20 cellular contexts compared by ENCODE assay signal in the genomic region with DNA sequence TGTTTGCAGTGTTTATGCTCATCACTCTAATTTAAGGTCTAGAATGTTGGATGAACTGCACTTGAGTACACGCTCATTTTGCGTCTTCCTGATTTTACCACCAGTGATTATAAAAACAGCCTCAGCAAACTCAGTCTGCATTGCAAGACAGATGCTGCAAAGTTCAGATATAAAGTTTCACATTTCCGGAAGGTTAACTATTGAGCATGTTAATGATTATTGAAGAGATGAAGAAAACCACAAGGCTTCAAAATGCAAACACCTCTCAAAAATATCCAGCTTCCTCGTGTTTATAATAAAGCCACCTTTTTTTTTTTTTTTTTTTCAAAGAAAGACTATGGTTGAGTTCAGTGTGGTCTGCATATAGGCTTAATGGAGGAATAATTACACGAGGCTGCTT.
"Had no signal": no experiment of that assay in that cellular context is flagged by ENCODE, and none has a peak within 500 bp of the region (broad histone marks: within the 10 kb centered on the region; RNA-seq: fewer than 3 reads in every experiment).

No MANE protein-coding gene starts in this region.

- H3K27ac Mint-ChIP-seq: activated naive CD4-positive, alpha-beta T cell treated with anti-CD3 and anti-CD28 coated beads, Interleukin-2, amount 10 ng/mL, durations not matched to agents 7 days and 5 days; activated naive CD8-positive, alpha-beta T cell treated with anti-CD3 and anti-CD28 coated beads, Interleukin-2, amount 50 U/mL, for 24 hours; brain; nephron progenitor cell; stimulated activated memory B cell treated with anti-CD40 and anti-IgM and Interleukin-4, amounts not matched to agents 10 μg/mL and 1 μg/mL and 100 μg/mL, for 72 hours; T-helper 2 cell treated with Interferon-gamma antibody and Interleukin-4, amounts not matched to agents 5 μg/mL and 100 μg/mL, for 36 hours had no signal

- ATAC-seq: activated naive CD8-positive, alpha-beta T cell treated with anti-CD3 and anti-CD28 coated beads, Interleukin-2, amount 50 U/mL, for 24 hours; activated T-cell treated with anti-CD3 and anti-CD28 coated beads, Interleukin-2, amount 50 U/mL, for 4 hours had no signal

- H3K36me3 Mint-ChIP-seq: activated naive CD4-positive, alpha-beta T cell treated with anti-CD3 and anti-CD28 coated beads, Interleukin-2, amount 10 ng/mL, durations not matched to agents 7 days and 5 days; brain; stimulated activated memory B cell treated with anti-CD40 and anti-IgM and Interleukin-4, amounts not matched to agents 10 μg/mL and 1 μg/mL and 100 μg/mL, for 72 hours had no signal

- H3K4me3 ChIP-seq: sigmoid colon, spleen, thoracic aorta, upper lobe of left lung had no signal

- H3K36me3 ChIP-seq: sigmoid colon, spleen, thoracic aorta, upper lobe of left lung had no signal

- DNase-seq: activated CD4-positive, alpha-beta T cell treated with anti-CD3 and anti-CD28 coated beads for 48 hours; activated CD4-positive, CD25-positive, alpha-beta regulatory T cell; activated CD8-positive, alpha-beta memory T cell treated with anti-CD3 and anti-CD28 coated beads, Interleukin-2, amount 50 U/mL, for 4 hours; activated naive CD4-positive, alpha-beta T cell treated with anti-CD3 and anti-CD28 coated beads, Interleukin-2, amount 10 ng/mL, durations not matched to agents 7 days and 5 days; activated naive CD8-positive, alpha-beta T cell treated with anti-CD3 and anti-CD28 coated beads, Interleukin-2, amount 50 U/mL, for 24 hours; activated T-cell treated with anti-CD3 and anti-CD28 coated beads, Interleukin-2, amount 50 U/mL, for 4 hours; anterior cingulate cortex; erythroblast; foreskin melanocyte; head of caudate nucleus; nephron progenitor cell; nucleus accumbens; sigmoid colon; spleen; stimulated activated CD4-positive, alpha-beta T cell treated with anti-CD3 and anti-CD28 coated beads, Interleukin-4, amount 100 ng/mL, for 4 hours had no signal

- H3K9me3 ChIP-seq: sigmoid colon, spleen, thoracic aorta, upper lobe of left lung had no signal

- H3K9me3 Mint-ChIP-seq: activated naive CD4-positive, alpha-beta T cell treated with anti-CD3 and anti-CD28 coated beads, Interleukin-2, amount 10 ng/mL, durations not matched to agents 7 days and 5 days; activated naive CD8-positive, alpha-beta T cell treated with anti-CD3 and anti-CD28 coated beads, Interleukin-2, amount 50 U/mL, for 24 hours; activated T-cell treated with anti-CD3 and anti-CD28 coated beads, Interleukin-2, amount 50 U/mL, for 4 hours; brain; nephron progenitor cell; stimulated activated memory B cell treated with anti-CD40 and anti-IgM and Interleukin-4, amounts not matched to agents 10 μg/mL and 1 μg/mL and 100 μg/mL, for 72 hours; T-helper 2 cell treated with Interferon-gamma antibody and Interleukin-4, amounts not matched to agents 5 μg/mL and 100 μg/mL, for 36 hours had no signal

- H3K4me3 Mint-ChIP-seq: activated naive CD4-positive, alpha-beta T cell treated with anti-CD3 and anti-CD28 coated beads, Interleukin-2, amount 10 ng/mL, durations not matched to agents 7 days and 5 days; activated naive CD8-positive, alpha-beta T cell treated with anti-CD3 and anti-CD28 coated beads, Interleukin-2, amount 50 U/mL, for 24 hours; activated T-cell treated with anti-CD3 and anti-CD28 coated beads, Interleukin-2, amount 50 U/mL, for 4 hours; brain; nephron progenitor cell; stimulated activated memory B cell treated with anti-CD40 and anti-IgM and Interleukin-4, amounts not matched to agents 10 μg/mL and 1 μg/mL and 100 μg/mL, for 72 hours; T-helper 2 cell treated with Interferon-gamma antibody and Interleukin-4, amounts not matched to agents 5 μg/mL and 100 μg/mL, for 36 hours had no signal

- H3K27me3 Mint-ChIP-seq: activated naive CD4-positive, alpha-beta T cell treated with anti-CD3 and anti-CD28 coated beads, Interleukin-2, amount 10 ng/mL, durations not matched to agents 7 days and 5 days; activated naive CD8-positive, alpha-beta T cell treated with anti-CD3 and anti-CD28 coated beads, Interleukin-2, amount 50 U/mL, for 24 hours; stimulated activated memory B cell treated with anti-CD40 and anti-IgM and Interleukin-4, amounts not matched to agents 10 μg/mL and 1 μg/mL and 100 μg/mL, for 72 hours had no signal

- H3K4me1 ChIP-seq: sigmoid colon, spleen had no signal

- H3K4me1 Mint-ChIP-seq: activated naive CD4-positive, alpha-beta T cell treated with anti-CD3 and anti-CD28 coated beads, Interleukin-2, amount 10 ng/mL, durations not matched to agents 7 days and 5 days; activated naive CD8-positive, alpha-beta T cell treated with anti-CD3 and anti-CD28 coated beads, Interleukin-2, amount 50 U/mL, for 24 hours; brain; stimulated activated memory B cell treated with anti-CD40 and anti-IgM and Interleukin-4, amounts not matched to agents 10 μg/mL and 1 μg/mL and 100 μg/mL, for 72 hours had no signal
